In genomic region chr10:132516771-132517725, GRCh38 we compare ENCODE assay signal across 8 cellular contexts.
A peak's percentile ranks its signal among the peaks of the same experiment; 100 is the strongest.
DNase-seq lines count a peak whose midpoint lies in the region; ATAC-seq and TF ChIP-seq lines count a peak whose summit lies in the region.

No MANE protein-coding gene starts in this region.

- no peak for ATAC-seq in GM18502 (IDR thresholded peaks at IDR 0.05; ENCODE audit: poor library complexity, unreplicated experiment)

- peak; percentile 89 for DNase-seq in ACHN
- DNase-seq in HS-5 (ENCODE audit: low read depth): peak; percentile 76
- peak; percentile 92 for DNase-seq in brain microvascular endothelial cell
- DNase-seq in iPS DF 19.7 (ENCODE audit: low read depth, low spot score): peak; percentile 60
- peak; percentile 88 for DNase-seq in retinal pigment epithelial cell (ENCODE audit: low read depth)
- no peak for DNase-seq in effector memory CD4-positive, alpha-beta T cell
- no peak for DNase-seq in GM10248 (ENCODE audit: extremely low spot score)

- no peaks in the 10 kb centered on the region for H3K9me3 ChIP-seq in effector memory CD4-positive, alpha-beta T cell (ENCODE audit: control insufficient read depth, low read length)

- in situ Hi-C loops in ACHN (cut with HindIII; ENCODE audit: low pct_ligation_motif_present, low pct_unique_long_range_greater_than_20kb, low sequenced_read_pairs) (no loop called here), brain microvascular endothelial cell (cut with HindIII; ENCODE audit: low pct_ligation_motif_present, low sequenced_read_pairs) (no loop called here)

- CTCF ChIA-PET in GM10248 (lab: Yijun Ruan, JAX): no interaction called here

- no peaks in the 10 kb centered on the region for H3K4me1 ChIP-seq in effector memory CD4-positive, alpha-beta T cell (ENCODE audit: control insufficient read depth, insufficient read depth, low read length, poor library complexity, severe bottlenecking)

- TF ChIP-seq CTCF in brain microvascular endothelial cell (IDR thresholded peaks at IDR 0.05; ENCODE audit: low read depth, low read length, missing control alignments) (no peak), retinal pigment epithelial cell (conservative IDR thresholded peaks at IDR 0.05; ENCODE audit: low read depth, low read length) (no peak), GM10248 (IDR thresholded peaks at IDR 0.05; ENCODE audit: control extremely low read depth, extremely low read depth, low read depth, missing control alignments) (no peak)

- H3K4me3 ChIP-seq in brain microvascular endothelial cell (ENCODE audit: low read depth, low read length) (peak overlapping the region; percentile 9), retinal pigment epithelial cell (ENCODE audit: low read length) (no peak overlapping the region)
- H3K4me3 ChIP-seq in effector memory CD4-positive, alpha-beta T cell (ENCODE audit: insufficient read depth, low read depth, low read length, poor library complexity, severe bottlenecking): no peak overlapping the region

- H3K27ac ChIP-seq in brain microvascular endothelial cell: peak overlapping the region; percentile 35
- H3K27ac ChIP-seq in effector memory CD4-positive, alpha-beta T cell (ENCODE audit: insufficient read depth, low read length, poor library complexity, severe bottlenecking): no peak overlapping the region

- H3K27me3 ChIP-seq in brain microvascular endothelial cell (replicated peaks): no peaks in the 10 kb centered on the region
- no peaks in the 10 kb centered on the region for H3K27me3 ChIP-seq in effector memory CD4-positive, alpha-beta T cell (replicated peaks; ENCODE audit: control insufficient read depth, insufficient read depth, low read length, poor library complexity, severe bottlenecking)

- no peaks in the 10 kb centered on the region for H3K36me3 ChIP-seq in brain microvascular endothelial cell (replicated peaks)
- no peaks in the 10 kb centered on the region for H3K36me3 ChIP-seq in effector memory CD4-positive, alpha-beta T cell (ENCODE audit: control insufficient read depth, insufficient read depth, low read length)

- POLR2A ChIA-PET in GM10248 (lab: Yijun Ruan, JAX): no interaction called here

Comparison
In these comparisons a context has a peak if more than half of its experiments do, and no peak if none do; other contexts are left out.
1. DNase-seq: peak in ACHN (single experiment), HS-5 (single experiment), brain microvascular endothelial cell (single experiment), iPS DF 19.7 (single experiment) and retinal pigment epithelial cell (single experiment); none in effector memory CD4-positive, alpha-beta T cell (0 of 3) and GM10248 (single experiment).